In the genomic region with DNA sequence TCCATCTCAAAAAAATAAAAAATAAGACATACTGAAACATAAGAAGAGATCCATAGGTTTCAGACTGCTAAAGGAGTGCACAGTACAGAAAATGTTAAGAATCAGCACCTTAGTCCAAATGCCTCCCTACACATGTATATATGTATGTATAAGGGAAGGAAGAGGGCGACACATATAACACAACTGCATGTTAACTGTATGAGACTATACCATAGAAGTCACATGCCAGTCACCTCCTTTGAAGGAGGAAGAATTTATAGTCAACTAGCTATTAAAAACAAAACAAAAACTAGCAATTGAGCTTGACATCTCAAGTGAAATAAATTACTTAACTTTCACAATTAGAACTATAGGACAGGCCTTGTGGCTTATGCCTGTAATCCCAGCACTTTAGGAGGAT, we compare ENCODE assay signal across 17 cellular contexts. TPM values are rescaled to one million over a fixed set of nuclear protein-coding genes. Genes with fewer than 3 reads are reported as not detected.
DNase-seq lines count a peak whose midpoint lies in the region; ATAC-seq and TF ChIP-seq lines count a peak whose summit lies in the region.
"Had no signal": no experiment of that assay in that cellular context is flagged by ENCODE, and none has a peak within 500 bp of the region (broad histone marks: within the 10 kb centered on the region; RNA-seq: fewer than 3 reads in every experiment).

No MANE protein-coding gene starts in this region.

- H3K4me3 Mint-ChIP-seq in stimulated activated naive CD8-positive, alpha-beta T cell treated with anti-CD3 and anti-CD28 coated beads, Interleukin-15, amount 100 ng/mL, for 72 hours, result no peak overlapping the region
- H3K4me3 Mint-ChIP-seq in osteocyte (ENCODE audit: unreplicated experiment), result no peak overlapping the region
- H3K4me3 Mint-ChIP-seq: CD4-positive, alpha-beta memory T cell; HFFc6 had no signal

- no peak overlapping the region for H3K9ac ChIP-seq in KMS-11
- no peak overlapping the region for H3K9ac ChIP-seq in SK-N-MC (ENCODE audit: insufficient read length)
- H3K9ac ChIP-seq: GM23248 had no signal

- peaks cover 8% of the 10 kb centered on the region for H3K4me1 Mint-ChIP-seq in stimulated activated naive CD8-positive, alpha-beta T cell treated with anti-CD3 and anti-CD28 coated beads, Interleukin-15, amount 100 ng/mL, for 72 hours
- H3K4me1 Mint-ChIP-seq in osteocyte (ENCODE audit: unreplicated experiment), result peaks cover 20% of the 10 kb centered on the region

- H3K9me3 ChIP-seq in SK-N-MC (ENCODE audit: low read depth, low read length), result no peaks in the 10 kb centered on the region
- H3K9me3 ChIP-seq: BE2C, HAP-1 had no signal

- H3K9me3 Mint-ChIP-seq in stimulated activated naive CD8-positive, alpha-beta T cell treated with anti-CD3 and anti-CD28 coated beads, Interleukin-15, amount 100 ng/mL, for 72 hours, result no peaks in the 10 kb centered on the region
- no peaks in the 10 kb centered on the region for H3K9me3 Mint-ChIP-seq in osteocyte (ENCODE audit: unreplicated experiment)
- H3K9me3 Mint-ChIP-seq: CD4-positive, alpha-beta memory T cell; HFFc6 had no signal

- H3K27ac Mint-ChIP-seq in stimulated activated naive CD8-positive, alpha-beta T cell treated with anti-CD3 and anti-CD28 coated beads, Interleukin-15, amount 100 ng/mL, for 72 hours, result peak overlapping the region in 1 of 2 donors; percentile 75
- peak overlapping the region; percentile 31 for H3K27ac Mint-ChIP-seq in osteocyte (ENCODE audit: unreplicated experiment)
- H3K27ac Mint-ChIP-seq: CD4-positive, alpha-beta memory T cell had no signal

- H3K27me3 ChIP-seq in KMS-11 (ENCODE audit: insufficient read depth, low read depth), result no peaks in the 10 kb centered on the region
- H3K27me3 ChIP-seq: BE2C had no signal

- H3K27ac ChIP-seq in KMS-11 (peak overlapping the region; percentile 67), SK-N-MC (peak overlapping the region; percentile 44; the same call in 1 of the 2 replicates)
- H3K27ac ChIP-seq: C4-2B, GM23248 had no signal

- no peak for DNase-seq in stimulated activated naive CD8-positive, alpha-beta T cell treated with anti-CD3 and anti-CD28 coated beads, Interleukin-15, Interleukin-2, amounts not matched to agents 100 U/mL and 50 U/mL, for 24 hours
- DNase-seq in stimulated activated naive CD8-positive, alpha-beta T cell treated with anti-CD3 and anti-CD28 coated beads, Interleukin-15, amount 100 ng/mL, for 72 hours, result no peak
- DNase-seq in SK-N-MC (ENCODE audit: low read depth, low spot score) (no peak), osteocyte (ENCODE audit: extremely low spot score, unreplicated experiment) (no peak), T-helper 9 cell (no peak), cerebellar nuclear complex (lab: John Stamatoyannopoulos, UW) (no peak)
- no peak for DNase-seq in central memory CD4-positive, alpha-beta T cell
- DNase-seq: BE2C; CD4-positive, alpha-beta memory T cell; DMS153; DND-41; GF-D8; GM23248; HFFc6 had no signal

- H4K20me1 ChIP-seq in KMS-11 (ENCODE audit: insufficient read depth), result peaks cover 13% of the 10 kb centered on the region; the same call in 1 of the 2 replicates

- no peak overlapping the region for H2AFZ ChIP-seq in KMS-11 (ENCODE audit: low read depth)
- H2AFZ ChIP-seq: GM23248 had no signal

- peaks cover 20% of the 10 kb centered on the region for H3K27me3 Mint-ChIP-seq in stimulated activated naive CD8-positive, alpha-beta T cell treated with anti-CD3 and anti-CD28 coated beads, Interleukin-15, amount 100 ng/mL, for 72 hours
- H3K27me3 Mint-ChIP-seq in osteocyte (ENCODE audit: unreplicated experiment), result no peaks in the 10 kb centered on the region

- peak; percentile 28 for ATAC-seq in stimulated activated naive CD8-positive, alpha-beta T cell treated with anti-CD3 and anti-CD28 coated beads, Interleukin-15, Interleukin-2, amounts not matched to agents 100 U/mL and 50 U/mL, for 24 hours
- ATAC-seq in stimulated activated naive CD8-positive, alpha-beta T cell treated with anti-CD3 and anti-CD28 coated beads, Interleukin-15, amount 100 ng/mL, for 72 hours, result no peak

- H3K4me2 ChIP-seq in KMS-11, result peak overlapping the region; percentile 59; the same call in 1 of the 2 replicates

- H3K36me3 ChIP-seq in KMS-11 (ENCODE audit: insufficient read depth) (peaks cover 2% of the 10 kb centered on the region; the same call in 1 of the 2 replicates), SK-N-MC (ENCODE audit: insufficient read depth, low read length) (peaks cover 21% of the 10 kb centered on the region)

- peaks cover 89% of the 10 kb centered on the region for H3K4me1 ChIP-seq in KMS-11 (ENCODE audit: low read depth, poor library complexity, severe bottlenecking)

- H3K79me2 ChIP-seq in KMS-11 (ENCODE audit: insufficient read depth, low read depth), result peaks cover 97% of the 10 kb centered on the region

- TF ChIP-seq CTCF in KMS-11 (conservative IDR thresholded peaks at IDR 0.05; ENCODE audit: low read depth, low read length) (no peak), osteocyte (IDR thresholded peaks at IDR 0.05) (no peak)

- no peak overlapping the region for H3K4me3 ChIP-seq in KMS-11 (IDR thresholded peaks at IDR 0.05; ENCODE audit: insufficient read depth, low read depth, low read length)
- H3K4me3 ChIP-seq in SK-N-MC, result no peak overlapping the region
- H3K4me3 ChIP-seq: GM23248, HAP-1 had no signal

- H3K36me3 Mint-ChIP-seq in osteocyte (ENCODE audit: unreplicated experiment), result peaks cover 16% of the 10 kb centered on the region
- H3K36me3 Mint-ChIP-seq: CD4-positive, alpha-beta memory T cell had no signal

RNA-seq across cellular contexts. Expression of gene IGF2BP3, which starts 50.4 kb away (rescaled TPM):
- 70.0 and 70.5 TPM in 2 replicates for total RNA-seq in osteocyte
- total RNA-seq: CD4-positive, alpha-beta memory T cell had no signal
